ENCODE assay signal across 8 cellular contexts in genomic region chr22:49852568-49852897, GRCh38. TPM values are rescaled to one million over a fixed set of nuclear protein-coding genes. Genes with fewer than 3 reads are reported as not detected.
DNase-seq lines count a peak whose midpoint lies in the region; ATAC-seq and TF ChIP-seq lines count a peak whose summit lies in the region.
"Not testable (repeated sequence)": the region's sequence is repeated elsewhere in the genome, so short reads cannot be mapped to it uniquely, and the experiment has no call there.

No MANE protein-coding gene starts in this region.

- POLR2A ChIA-PET in T-cell (lab: Charles Lee) = interaction anchor here in 1 of 2 donors (0.7 to 0.9 kb wide), 2 partner anchors 8 to 14 kb away, joined by 3 read pairs; no protein-coding TSS in a partner anchor

- peak overlapping the region; percentile 78 for H3K4me3 ChIP-seq in BLaER1
- peak overlapping the region; percentile 80 for H3K4me3 ChIP-seq in HUES6 (ENCODE audit: low read depth, low read length)
- H3K4me3 ChIP-seq in adipocyte (ENCODE audit: low read length) = peak overlapping the region; percentile 88
- peak overlapping the region; percentile 72 for H3K4me3 ChIP-seq in neural progenitor cell
- peak overlapping the region; percentile 57 to 89 (median 65) for H3K4me3 ChIP-seq in stomach

- peak overlapping the region; percentile 53 to 71 (median 66) for H3K4me3 Mint-ChIP-seq in T-cell
- H3K4me3 Mint-ChIP-seq in endothelial cell (ENCODE audit: unreplicated experiment) = peak overlapping the region; percentile 69
- peak overlapping the region; percentile 68 to 82 (median 72) for H3K4me3 Mint-ChIP-seq in immature natural killer cell
- peak overlapping the region; percentile 83 for H3K4me3 Mint-ChIP-seq in neural progenitor cell

- H3K4me1 Mint-ChIP-seq in T-cell (peaks cover 44 to 53% (median 52%) of the 10 kb centered on the region in 3 donors), endothelial cell (ENCODE audit: unreplicated experiment) (peaks cover 18% of the 10 kb centered on the region), immature natural killer cell (peaks cover 42 to 44% of the 10 kb centered on the region in 2 donors), neural progenitor cell (peaks cover 21% of the 10 kb centered on the region)

- H3F3A ChIP-seq in neural progenitor cell (ENCODE audit: low read depth) = peaks cover 12% of the 10 kb centered on the region

- peak overlapping the region; percentile 98 for H3K4me2 ChIP-seq in BLaER1
- peak overlapping the region; percentile 92 for H3K4me2 ChIP-seq in neural progenitor cell

- H3K9ac ChIP-seq in BLaER1 (peak overlapping the region; percentile 95), adipocyte (ENCODE audit: low read length) (peak overlapping the region; percentile 94)
- H3K9ac ChIP-seq in HUES6 (ENCODE audit: low read length); neural progenitor cell: not testable (repeated sequence)

- H4K20me1 ChIP-seq in BLaER1 (peaks cover 45% of the 10 kb centered on the region), neural progenitor cell (ENCODE audit: low read depth) (peaks cover 55% of the 10 kb centered on the region)

- ATAC-seq in T-cell (replicated peaks in 1 of 4) = not testable (repeated sequence)

- not testable (repeated sequence) for H3K9me3 ChIP-seq in BLaER1; HUES6 (ENCODE audit: control insufficient read depth, insufficient read depth, low read depth, low read length); adipocyte (ENCODE audit: control insufficient read depth, low read length); neural progenitor cell (ENCODE audit: low read depth); stomach

- CTCF ChIA-PET in T-cell (lab: Charles Lee) = interaction anchor here in 1 of 2 donors (0.6 kb wide), 1 partner anchor 20 kb away, joined by 3 read pairs; no protein-coding TSS in a partner anchor

- not testable (repeated sequence) for H3K9me3 Mint-ChIP-seq in T-cell; endothelial cell (ENCODE audit: unreplicated experiment); immature natural killer cell; neural progenitor cell

- DNase-seq in T-cell; adipocyte (ENCODE audit: low read depth); endothelial cell (ENCODE audit: low spot score); immature natural killer cell; neural progenitor cell (ENCODE audit: low spot score); stomach: not testable (repeated sequence)

- not testable (repeated sequence) for H2AFZ ChIP-seq in neural progenitor cell (replicated peaks)

- intact Hi-C loops in stomach (cut with DNase I; ENCODE audit: low total_unique reads) = not testable (repeated sequence)

- H3K27me3 ChIP-seq in BLaER1 (peaks cover 43% of the 10 kb centered on the region), HUES6 (ENCODE audit: control insufficient read depth, insufficient read depth, low read length) (peaks cover 57% of the 10 kb centered on the region), neural progenitor cell (peaks cover 56% of the 10 kb centered on the region), stomach (peaks cover 17 to 40% (median 32%) of the 10 kb centered on the region in 3 donors)
- not testable (repeated sequence) for H3K27me3 ChIP-seq in adipocyte (replicated peaks; ENCODE audit: control insufficient read depth, insufficient read depth, low read length)

- TF ChIP-seq CTCF in endothelial cell (IDR thresholded peaks at IDR 0.05; ENCODE audit: unreplicated experiment); neural progenitor cell (IDR thresholded peaks at IDR 0.05); stomach (IDR thresholded peaks at IDR 0.05): not testable (repeated sequence)

- H3K27ac ChIP-seq in BLaER1 (peak overlapping the region; percentile 100), stomach (peak overlapping the region; percentile 90 to 98 (median 95))
- not testable (repeated sequence) for H3K27ac ChIP-seq in HUES6 (ENCODE audit: low read depth, low read length); neural progenitor cell

- not testable (repeated sequence) for TF ChIP-seq POLR2A in stomach (IDR thresholded peaks at IDR 0.05)

- H3K36me3 ChIP-seq in BLaER1 = peaks cover 15% of the 10 kb centered on the region
- not testable (repeated sequence) for H3K36me3 ChIP-seq in HUES6 (ENCODE audit: control insufficient read depth, insufficient read depth, low read length); adipocyte (ENCODE audit: control insufficient read depth, insufficient read depth, low read length, severe bottlenecking); neural progenitor cell; stomach

- H3K79me2 ChIP-seq in neural progenitor cell (ENCODE audit: low read depth) = peaks cover 35% of the 10 kb centered on the region

- not testable (repeated sequence) for H3K27me3 Mint-ChIP-seq in T-cell
- H3K27me3 Mint-ChIP-seq in endothelial cell (ENCODE audit: unreplicated experiment) (peaks cover 30% of the 10 kb centered on the region), immature natural killer cell (ENCODE audit: low read depth in 3 of 3) (peaks cover 13 to 31% (median 14%) of the 10 kb centered on the region in 3 donors), neural progenitor cell (ENCODE audit: insufficient read depth, low read depth) (peaks cover 44% of the 10 kb centered on the region)

- peak overlapping the region; percentile 13 to 59 for H3K27ac Mint-ChIP-seq in T-cell
- H3K27ac Mint-ChIP-seq in endothelial cell (ENCODE audit: unreplicated experiment); neural progenitor cell: not testable (repeated sequence)
- peak overlapping the region; percentile 40 to 86 (median 52) for H3K27ac Mint-ChIP-seq in immature natural killer cell

- not testable (repeated sequence) for H3K36me3 Mint-ChIP-seq in T-cell; endothelial cell (ENCODE audit: low read depth, unreplicated experiment); immature natural killer cell; neural progenitor cell

- not testable (repeated sequence) for TF ChIP-seq EP300 in stomach (IDR thresholded peaks at IDR 0.05)

- peaks cover 72% of the 10 kb centered on the region for H3K4me1 ChIP-seq in BLaER1
- peaks cover 16% of the 10 kb centered on the region for H3K4me1 ChIP-seq in HUES6 (ENCODE audit: control insufficient read depth, insufficient read depth, low read length)
- peaks cover 24% of the 10 kb centered on the region for H3K4me1 ChIP-seq in adipocyte (ENCODE audit: control insufficient read depth, insufficient read depth, low read length)
- H3K4me1 ChIP-seq in neural progenitor cell = peaks cover 34% of the 10 kb centered on the region
- peaks cover 36 to 67% (median 63%) of the 10 kb centered on the region in 4 donors for H3K4me1 ChIP-seq in stomach

- WGBS in stomach, 5 donors = 31 to 51% (median 45%) methylated on average over 13 of the region's 13 CpGs

RNA-seq across cellular contexts. Expression of gene ZBED4, which starts 1.1 kb away (rescaled TPM):
- total RNA-seq in T-cell = 10 to 100 TPM; 16.7 to 19.5 (median 18.3) TPM
- 22.6 TPM for total RNA-seq in endothelial cell (ENCODE audit: unreplicated experiment)
- polyA plus RNA-seq in immature natural killer cell = 1 to 10 TPM; 4.1 to 9.7 (median 4.6) TPM
- total RNA-seq in neural progenitor cell (ENCODE audit: low replicate concordance) = 23.1 and 29.3 TPM in 2 replicates
- 10 to 100 TPM; 11.9 to 31.7 (median 21.6) TPM for total RNA-seq in stomach
- 1 to 10 TPM; 2.2 to 3.2 (median 3.2) TPM for polyA plus RNA-seq in stomach

RNA-seq across cellular contexts. Expression of gene BRD1, which starts 24.9 kb away (rescaled TPM):
- 100 to 1,000 TPM in 2 of 5 donors, 10 to 100 TPM in 3; 86.4 to 140 (median 92.9) TPM for total RNA-seq in T-cell
- total RNA-seq in endothelial cell (ENCODE audit: unreplicated experiment) = 40.3 TPM
- polyA plus RNA-seq in immature natural killer cell = 1 to 10 TPM; 1.5 to 4.5 (median 2.1) TPM
- 31.2 and 46.7 TPM in 2 replicates for total RNA-seq in neural progenitor cell (ENCODE audit: low replicate concordance)
- 10 to 100 TPM; 29.2 to 92.4 (median 49.4) TPM for total RNA-seq in stomach
- polyA plus RNA-seq in stomach = 10 to 100 TPM; 10.0 to 17.7 (median 16.0) TPM
